In the genomic region with DNA sequence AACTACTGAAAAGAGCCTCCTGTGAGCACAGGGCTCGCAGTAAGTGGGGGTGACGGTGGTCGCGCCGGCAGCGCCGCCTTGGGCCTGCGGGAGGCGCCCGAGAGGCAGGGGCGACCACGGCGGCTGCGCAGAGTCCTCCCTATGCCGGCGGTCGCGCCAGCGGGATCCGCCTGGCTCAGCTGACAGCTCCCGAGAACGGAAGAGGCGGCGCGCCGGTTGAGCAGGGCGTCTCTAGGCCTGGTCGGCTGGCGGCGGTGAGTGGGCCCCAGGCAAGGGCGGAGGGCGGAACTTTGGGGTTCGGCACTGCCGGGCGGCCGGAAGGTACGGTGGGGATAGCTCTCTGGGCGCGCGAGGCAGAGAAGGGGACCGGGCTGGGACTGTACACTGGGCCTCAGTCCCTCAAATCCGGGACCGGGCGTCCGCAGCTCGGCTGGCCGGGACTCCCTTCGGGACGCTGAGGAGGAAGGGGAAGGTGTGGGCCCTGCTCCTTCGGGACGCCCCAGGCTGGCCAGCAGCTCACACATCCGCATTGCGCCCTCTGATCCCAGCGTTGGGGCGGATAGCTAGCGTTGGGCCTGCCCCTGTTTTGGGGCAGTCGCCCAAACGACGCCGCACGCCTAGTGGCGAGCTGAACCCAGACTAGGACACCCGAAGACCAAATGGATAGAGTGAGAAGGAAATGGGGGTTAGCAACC, we compare ENCODE assay signal across 1 cellular context.
A peak's percentile ranks its signal among the peaks of the same experiment; 100 is the strongest.
TF ChIP-seq lines count a peak whose summit lies in the region.

A gene with protein sequence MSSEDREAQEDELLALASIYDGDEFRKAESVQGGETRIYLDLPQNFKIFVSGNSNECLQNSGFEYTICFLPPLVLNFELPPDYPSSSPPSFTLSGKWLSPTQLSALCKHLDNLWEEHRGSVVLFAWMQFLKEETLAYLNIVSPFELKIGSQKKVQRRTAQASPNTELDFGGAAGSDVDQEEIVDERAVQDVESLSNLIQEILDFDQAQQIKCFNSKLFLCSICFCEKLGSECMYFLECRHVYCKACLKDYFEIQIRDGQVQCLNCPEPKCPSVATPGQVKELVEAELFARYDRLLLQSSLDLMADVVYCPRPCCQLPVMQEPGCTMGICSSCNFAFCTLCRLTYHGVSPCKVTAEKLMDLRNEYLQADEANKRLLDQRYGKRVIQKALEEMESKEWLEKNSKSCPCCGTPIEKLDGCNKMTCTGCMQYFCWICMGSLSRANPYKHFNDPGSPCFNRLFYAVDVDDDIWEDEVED (plus strand): TSS at position 192 of the 695 bp plus-strand sequence. CDS start 4,484 bp downstream, outside the sequence.

TF ChIP-seq in K562, 482 proteins besides CTCF, POLR2A, EP300 and RAD21 (continued from another document and continues in another):
- TF ChIP-seq AFF4 (CRISPR knock-in tag; IDR thresholded peaks at IDR 0.05) (peak; percentile 86; the same call in 1 of the 2 replicates), GABPB1 (CRISPR knock-in tag; IDR thresholded peaks at IDR 0.05) (peak; percentile 91), CREM (IDR thresholded peaks at IDR 0.05; ENCODE audit: low read depth) (peak; percentile 65), SMARCA4 (IDR thresholded peaks at IDR 0.05) (peak; percentile 27; the same call in 1 of the 2 replicates), DACH1 (IDR thresholded peaks at IDR 0.05; ENCODE audit: partially characterized antibody) (peak; percentile 90), ZSCAN29 (IDR thresholded peaks at IDR 0.05) (0 out of 2 replicates have a peak, but pooled peaks have one; percentile 29), ZNF436 (CRISPR knock-in tag; IDR thresholded peaks at IDR 0.05) (no peak), ETS1 (conservative IDR thresholded peaks at IDR 0.05; ENCODE audit: control insufficient read depth, low read depth, low read length) (peak; percentile 69), C11orf30 (IDR thresholded peaks at IDR 0.05; ENCODE audit: low read depth) (no peak), FIP1L1 (IDR thresholded peaks at IDR 0.05; ENCODE audit: low read depth, low read length, poor library complexity, severe bottlenecking) (peak; percentile 68), ZBTB40 (IDR thresholded peaks at IDR 0.05) (peak; percentile 86), ZBTB40 (CRISPR knock-in tag; IDR thresholded peaks at IDR 0.05) (no peak), TRIM28 (IDR thresholded peaks at IDR 0.05) (no peak), CBFA2T3 (IDR thresholded peaks at IDR 0.05) (no peak), HSF4 (CRISPR knock-in tag; IDR thresholded peaks at IDR 0.05; ENCODE audit: borderline replicate concordance) (no peak), MEIS2 (IDR thresholded peaks at IDR 0.05; ENCODE audit: partially characterized antibody) (peak; percentile 86), FOXM1 (IDR thresholded peaks at IDR 0.05; ENCODE audit: low read depth) (no peak), FOXM1 (CRISPR knock-in tag; IDR thresholded peaks at IDR 0.05; ENCODE audit: low read depth) (0 out of 2 replicates have a peak, but pooled peaks have one; percentile 2), STAG1 (CRISPR knock-in tag; IDR thresholded peaks at IDR 0.05; ENCODE audit: borderline replicate concordance) (no peak; the same call in 1 of the 2 replicates), ZNF707 (CRISPR knock-in tag; conservative IDR thresholded peaks at IDR 0.05) (no peak), JUN (IDR thresholded peaks at IDR 0.05; ENCODE audit: borderline replicate concordance, low read depth, low read length) (no peak), JUN (CRISPR knock-in tag; IDR thresholded peaks at IDR 0.05; ENCODE audit: borderline replicate concordance) (no peak; the same call in 1 of the 2 replicates)
- TF ChIP-seq, protein P1, sequence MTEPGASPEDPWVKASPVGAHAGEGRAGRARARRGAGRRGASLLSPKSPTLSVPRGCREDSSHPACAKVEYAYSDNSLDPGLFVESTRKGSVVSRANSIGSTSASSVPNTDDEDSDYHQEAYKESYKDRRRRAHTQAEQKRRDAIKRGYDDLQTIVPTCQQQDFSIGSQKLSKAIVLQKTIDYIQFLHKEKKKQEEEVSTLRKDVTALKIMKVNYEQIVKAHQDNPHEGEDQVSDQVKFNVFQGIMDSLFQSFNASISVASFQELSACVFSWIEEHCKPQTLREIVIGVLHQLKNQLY (CRISPR knock-in tag; conservative IDR thresholded peaks at IDR 0.05): peak; percentile 30 to 84; a peak in 2 of 4 replicates
- TF ChIP-seq, protein P2, sequence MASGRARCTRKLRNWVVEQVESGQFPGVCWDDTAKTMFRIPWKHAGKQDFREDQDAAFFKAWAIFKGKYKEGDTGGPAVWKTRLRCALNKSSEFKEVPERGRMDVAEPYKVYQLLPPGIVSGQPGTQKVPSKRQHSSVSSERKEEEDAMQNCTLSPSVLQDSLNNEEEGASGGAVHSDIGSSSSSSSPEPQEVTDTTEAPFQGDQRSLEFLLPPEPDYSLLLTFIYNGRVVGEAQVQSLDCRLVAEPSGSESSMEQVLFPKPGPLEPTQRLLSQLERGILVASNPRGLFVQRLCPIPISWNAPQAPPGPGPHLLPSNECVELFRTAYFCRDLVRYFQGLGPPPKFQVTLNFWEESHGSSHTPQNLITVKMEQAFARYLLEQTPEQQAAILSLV (tag; IDR thresholded peaks at IDR 0.05): no peak
- TF ChIP-seq, protein P3, sequence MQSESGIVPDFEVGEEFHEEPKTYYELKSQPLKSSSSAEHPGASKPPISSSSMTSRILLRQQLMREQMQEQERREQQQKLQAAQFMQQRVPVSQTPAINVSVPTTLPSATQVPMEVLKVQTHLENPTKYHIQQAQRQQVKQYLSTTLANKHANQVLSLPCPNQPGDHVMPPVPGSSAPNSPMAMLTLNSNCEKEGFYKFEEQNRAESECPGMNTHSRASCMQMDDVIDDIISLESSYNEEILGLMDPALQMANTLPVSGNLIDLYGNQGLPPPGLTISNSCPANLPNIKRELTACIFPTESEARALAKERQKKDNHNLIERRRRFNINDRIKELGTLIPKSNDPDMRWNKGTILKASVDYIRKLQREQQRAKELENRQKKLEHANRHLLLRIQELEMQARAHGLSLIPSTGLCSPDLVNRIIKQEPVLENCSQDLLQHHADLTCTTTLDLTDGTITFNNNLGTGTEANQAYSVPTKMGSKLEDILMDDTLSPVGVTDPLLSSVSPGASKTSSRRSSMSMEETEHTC (IDR thresholded peaks at IDR 0.05): peak; percentile 54; the same call in 1 of the 2 replicates
- TF ChIP-seq, protein P4, sequence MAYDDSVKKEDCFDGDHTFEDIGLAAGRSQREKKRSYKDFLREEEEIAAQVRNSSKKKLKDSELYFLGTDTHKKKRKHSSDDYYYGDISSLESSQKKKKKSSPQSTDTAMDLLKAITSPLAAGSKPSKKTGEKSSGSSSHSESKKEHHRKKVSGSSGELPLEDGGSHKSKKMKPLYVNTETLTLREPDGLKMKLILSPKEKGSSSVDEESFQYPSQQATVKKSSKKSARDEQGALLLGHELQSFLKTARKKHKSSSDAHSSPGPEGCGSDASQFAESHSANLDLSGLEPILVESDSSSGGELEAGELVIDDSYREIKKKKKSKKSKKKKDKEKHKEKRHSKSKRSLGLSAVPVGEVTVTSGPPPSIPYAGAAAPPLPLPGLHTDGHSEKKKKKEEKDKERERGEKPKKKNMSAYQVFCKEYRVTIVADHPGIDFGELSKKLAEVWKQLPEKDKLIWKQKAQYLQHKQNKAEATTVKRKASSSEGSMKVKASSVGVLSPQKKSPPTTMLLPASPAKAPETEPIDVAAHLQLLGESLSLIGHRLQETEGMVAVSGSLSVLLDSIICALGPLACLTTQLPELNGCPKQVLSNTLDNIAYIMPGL (CRISPR knock-in tag; IDR thresholded peaks at IDR 0.05): peak; percentile 89
- TF ChIP-seq, protein P5, sequence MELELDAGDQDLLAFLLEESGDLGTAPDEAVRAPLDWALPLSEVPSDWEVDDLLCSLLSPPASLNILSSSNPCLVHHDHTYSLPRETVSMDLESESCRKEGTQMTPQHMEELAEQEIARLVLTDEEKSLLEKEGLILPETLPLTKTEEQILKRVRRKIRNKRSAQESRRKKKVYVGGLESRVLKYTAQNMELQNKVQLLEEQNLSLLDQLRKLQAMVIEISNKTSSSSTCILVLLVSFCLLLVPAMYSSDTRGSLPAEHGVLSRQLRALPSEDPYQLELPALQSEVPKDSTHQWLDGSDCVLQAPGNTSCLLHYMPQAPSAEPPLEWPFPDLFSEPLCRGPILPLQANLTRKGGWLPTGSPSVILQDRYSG (tag; conservative IDR thresholded peaks at IDR 0.05; ENCODE audit: low read depth): 0 out of 2 replicates have a peak, but pooled peaks have one; percentile 1
